Comparison of ENCODE assay signal across 1 cellular context in genomic region chrX:153794018-153794896, GRCh38.
TF ChIP-seq lines count a peak whose summit lies in the region.

IDH3G (minus strand) TSS chrX:153794375; CDS start chrX:153794326, 49 bp downstream.
SSR4 (plus strand) TSS chrX:153794668; CDS start chrX:153794688, 20 bp downstream.

TF ChIP-seq in HepG2, 621 proteins besides CTCF, POLR2A, EP300 and RAD21 (continued from another document and continues in another):
- TF ChIP-seq ZNF646 (CRISPR knock-in tag; IDR thresholded peaks at IDR 0.05) (no peak), KLF15 (CRISPR knock-in tag; IDR thresholded peaks at IDR 0.05; ENCODE audit: borderline replicate concordance) (no peak), ZNF660 (CRISPR knock-in tag; IDR thresholded peaks at IDR 0.05; ENCODE audit: borderline replicate concordance, low read depth) (no peak), MED8 (CRISPR knock-in tag; IDR thresholded peaks at IDR 0.05; ENCODE audit: insufficient replicate concordance) (peak; percentile 49), ZNF766 (CRISPR knock-in tag; IDR thresholded peaks at IDR 0.05; ENCODE audit: borderline replicate concordance) (no peak; the same call in 1 of the 2 replicates), ZC3H4 (CRISPR knock-in tag; IDR thresholded peaks at IDR 0.05; ENCODE audit: borderline replicate concordance) (no peak), ZNF841 (CRISPR knock-in tag; IDR thresholded peaks at IDR 0.05; ENCODE audit: borderline replicate concordance) (no peak), KMT2A (CRISPR knock-in tag; IDR thresholded peaks at IDR 0.05) (no peak; the same call in 1 of the 2 replicates), GZF1 (CRISPR knock-in tag; IDR thresholded peaks at IDR 0.05) (no peak), ZBTB33 (CRISPR knock-in tag; IDR thresholded peaks at IDR 0.05) (no peak), PHF8 (CRISPR knock-in tag; IDR thresholded peaks at IDR 0.05) (peak; percentile 62), ZNF678 (CRISPR knock-in tag; IDR thresholded peaks at IDR 0.05) (no peak), NR2F6 (IDR thresholded peaks at IDR 0.05) (no peak), NR2F6 (CRISPR knock-in tag; IDR thresholded peaks at IDR 0.05) (no peak), WIZ (CRISPR knock-in tag; IDR thresholded peaks at IDR 0.05) (0 out of 2 replicates have a peak, but pooled peaks have one; percentile 45), ZNF850 (CRISPR knock-in tag; conservative IDR thresholded peaks at IDR 0.05) (no peak), ZNF616 (CRISPR knock-in tag; IDR thresholded peaks at IDR 0.05; ENCODE audit: low read depth) (no peak), TBP (CRISPR knock-in tag; IDR thresholded peaks at IDR 0.05) (no peak), NFYB (CRISPR knock-in tag; IDR thresholded peaks at IDR 0.05) (peak; percentile 79), ZNF572 (CRISPR knock-in tag; IDR thresholded peaks at IDR 0.05) (no peak), TGIF2 (CRISPR knock-in tag; IDR thresholded peaks at IDR 0.05) (peak; percentile 67; the same call in 1 of the 2 replicates), NFKBIZ (CRISPR knock-in tag; IDR thresholded peaks at IDR 0.05) (no peak), SOX6 (IDR thresholded peaks at IDR 0.05) (no peak), SOX6 (CRISPR knock-in tag; IDR thresholded peaks at IDR 0.05) (peak; percentile 34; the same call in 1 of the 2 replicates), POLR2AphosphoS2 (IDR thresholded peaks at IDR 0.05; ENCODE audit: low read depth, low read length) (no peak), PHF21A (CRISPR knock-in tag; IDR thresholded peaks at IDR 0.05) (no peak), NCOA1 (CRISPR knock-in tag; IDR thresholded peaks at IDR 0.05) (no peak), HNRNPH1 (optimal IDR thresholded peaks at IDR 0.05; ENCODE audit: low read depth, low read length) (no peak), ZNF781 (CRISPR knock-in tag; IDR thresholded peaks at IDR 0.05; ENCODE audit: borderline replicate concordance, not compliant biosample characterization) (no peak), NFE2L2 (IDR thresholded peaks at IDR 0.05; ENCODE audit: low read length) (no peak), CBFB (CRISPR knock-in tag; IDR thresholded peaks at IDR 0.05) (no peak), ZNF121 (CRISPR knock-in tag; IDR thresholded peaks at IDR 0.05) (no peak), CAMTA2 (CRISPR knock-in tag; IDR thresholded peaks at IDR 0.05; ENCODE audit: borderline replicate concordance) (no peak), RXRA (CRISPR knock-in tag; IDR thresholded peaks at IDR 0.05) (peak; percentile 60; the same call in 1 of the 2 replicates), KLF11 (CRISPR knock-in tag; IDR thresholded peaks at IDR 0.05) (no peak), SP2 (CRISPR knock-in tag; IDR thresholded peaks at IDR 0.05) (peak; percentile 89), CC2D1A (CRISPR knock-in tag; IDR thresholded peaks at IDR 0.05) (no peak), FOXK1 (CRISPR knock-in tag; IDR thresholded peaks at IDR 0.05; ENCODE audit: borderline replicate concordance, low read depth) (0 out of 2 replicates have a peak, but pooled peaks have one; percentile 35), ZBTB44 (CRISPR knock-in tag; IDR thresholded peaks at IDR 0.05) (no peak), PITX1 (CRISPR knock-in tag; IDR thresholded peaks at IDR 0.05) (no peak), ATF5 (CRISPR knock-in tag; IDR thresholded peaks at IDR 0.05; ENCODE audit: low read depth) (no peak), ZNF136 (CRISPR knock-in tag; IDR thresholded peaks at IDR 0.05; ENCODE audit: low read depth) (0 out of 2 replicates have a peak, but pooled peaks have one; percentile 58), ZNF772 (CRISPR knock-in tag; IDR thresholded peaks at IDR 0.05) (peak; percentile 65), ZBTB3 (CRISPR knock-in tag; IDR thresholded peaks at IDR 0.05; ENCODE audit: borderline replicate concordance, low read depth) (no peak), SMAD1 (CRISPR knock-in tag; IDR thresholded peaks at IDR 0.05; ENCODE audit: borderline replicate concordance, low read depth) (no peak; the same call in 1 of the 2 replicates), ZNF569 (CRISPR knock-in tag; IDR thresholded peaks at IDR 0.05; ENCODE audit: borderline replicate concordance) (no peak), NFE2 (CRISPR knock-in tag; IDR thresholded peaks at IDR 0.05) (no peak), ZBTB26 (CRISPR knock-in tag; IDR thresholded peaks at IDR 0.05; ENCODE audit: borderline replicate concordance) (no peak; the same call in 1 of the 2 replicates)
- TF ChIP-seq, protein P1, sequence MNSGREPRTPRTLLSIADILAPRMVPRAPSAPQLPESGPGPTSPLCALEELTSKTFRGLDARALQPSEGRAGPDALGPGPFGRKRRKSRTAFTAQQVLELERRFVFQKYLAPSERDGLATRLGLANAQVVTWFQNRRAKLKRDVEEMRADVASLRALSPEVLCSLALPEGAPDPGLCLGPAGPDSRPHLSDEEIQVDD (CRISPR knock-in tag; IDR thresholded peaks at IDR 0.05; ENCODE audit: borderline replicate concordance) = no peak
- TF ChIP-seq, protein P2, sequence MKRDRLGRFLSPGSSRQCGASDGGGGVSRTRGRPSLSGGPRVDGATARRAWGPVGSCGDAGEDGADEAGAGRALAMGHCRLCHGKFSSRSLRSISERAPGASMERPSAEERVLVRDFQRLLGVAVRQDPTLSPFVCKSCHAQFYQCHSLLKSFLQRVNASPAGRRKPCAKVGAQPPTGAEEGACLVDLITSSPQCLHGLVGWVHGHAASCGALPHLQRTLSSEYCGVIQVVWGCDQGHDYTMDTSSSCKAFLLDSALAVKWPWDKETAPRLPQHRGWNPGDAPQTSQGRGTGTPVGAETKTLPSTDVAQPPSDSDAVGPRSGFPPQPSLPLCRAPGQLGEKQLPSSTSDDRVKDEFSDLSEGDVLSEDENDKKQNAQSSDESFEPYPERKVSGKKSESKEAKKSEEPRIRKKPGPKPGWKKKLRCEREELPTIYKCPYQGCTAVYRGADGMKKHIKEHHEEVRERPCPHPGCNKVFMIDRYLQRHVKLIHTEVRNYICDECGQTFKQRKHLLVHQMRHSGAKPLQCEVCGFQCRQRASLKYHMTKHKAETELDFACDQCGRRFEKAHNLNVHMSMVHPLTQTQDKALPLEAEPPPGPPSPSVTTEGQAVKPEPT (CRISPR knock-in tag; IDR thresholded peaks at IDR 0.05; ENCODE audit: low read depth) = no peak
- TF ChIP-seq, protein P3, sequence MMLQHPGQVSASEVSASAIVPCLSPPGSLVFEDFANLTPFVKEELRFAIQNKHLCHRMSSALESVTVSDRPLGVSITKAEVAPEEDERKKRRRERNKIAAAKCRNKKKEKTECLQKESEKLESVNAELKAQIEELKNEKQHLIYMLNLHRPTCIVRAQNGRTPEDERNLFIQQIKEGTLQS (CRISPR knock-in tag; IDR thresholded peaks at IDR 0.05) = no peak
- TF ChIP-seq, protein P4, sequence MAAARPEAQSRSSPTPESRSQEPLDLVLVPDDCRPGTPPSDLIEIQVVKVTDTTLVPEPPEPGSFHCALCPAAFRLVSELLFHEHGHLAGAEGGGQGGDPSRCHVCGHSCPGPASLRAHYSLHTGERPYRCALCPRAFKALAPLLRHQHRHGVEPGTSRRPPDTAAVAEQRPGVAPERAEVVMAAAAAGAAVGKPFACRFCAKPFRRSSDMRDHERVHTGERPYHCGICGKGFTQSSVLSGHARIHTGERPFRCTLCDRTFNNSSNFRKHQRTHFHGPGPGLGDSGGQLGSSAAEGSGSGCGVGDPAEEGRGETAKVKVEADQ (CRISPR knock-in tag; IDR thresholded peaks at IDR 0.05; ENCODE audit: borderline replicate concordance) = no peak
- TF ChIP-seq, protein P5, sequence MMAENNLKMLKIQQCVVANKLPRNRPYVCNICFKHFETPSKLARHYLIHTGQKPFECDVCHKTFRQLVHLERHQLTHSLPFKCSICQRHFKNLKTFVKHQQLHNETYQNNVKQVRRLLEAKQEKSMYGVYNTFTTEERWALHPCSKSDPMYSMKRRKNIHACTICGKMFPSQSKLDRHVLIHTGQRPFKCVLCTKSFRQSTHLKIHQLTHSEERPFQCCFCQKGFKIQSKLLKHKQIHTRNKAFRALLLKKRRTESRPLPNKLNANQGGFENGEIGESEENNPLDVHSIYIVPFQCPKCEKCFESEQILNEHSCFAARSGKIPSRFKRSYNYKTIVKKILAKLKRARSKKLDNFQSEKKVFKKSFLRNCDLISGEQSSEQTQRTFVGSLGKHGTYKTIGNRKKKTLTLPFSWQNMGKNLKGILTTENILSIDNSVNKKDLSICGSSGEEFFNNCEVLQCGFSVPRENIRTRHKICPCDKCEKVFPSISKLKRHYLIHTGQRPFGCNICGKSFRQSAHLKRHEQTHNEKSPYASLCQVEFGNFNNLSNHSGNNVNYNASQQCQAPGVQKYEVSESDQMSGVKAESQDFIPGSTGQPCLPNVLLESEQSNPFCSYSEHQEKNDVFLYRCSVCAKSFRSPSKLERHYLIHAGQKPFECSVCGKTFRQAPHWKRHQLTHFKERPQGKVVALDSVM (CRISPR knock-in tag; IDR thresholded peaks at IDR 0.05) = no peak
- TF ChIP-seq, protein P6, sequence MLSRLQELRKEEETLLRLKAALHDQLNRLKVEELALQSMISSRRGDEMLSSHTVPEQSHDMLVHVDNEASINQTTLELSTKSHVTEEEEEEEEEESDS (CRISPR knock-in tag; IDR thresholded peaks at IDR 0.05; ENCODE audit: borderline replicate concordance) = no peak
